ENCODE assay signal across 14 cellular contexts in genomic region chr1:222583079-222583478, GRCh38. TPM values are rescaled to one million over a fixed set of nuclear protein-coding genes. Genes with fewer than 3 reads are reported as not detected.
DNase-seq lines count a peak whose midpoint lies in the region; ATAC-seq and TF ChIP-seq lines count a peak whose summit lies in the region.
"Had no signal": no experiment of that assay in that cellular context is flagged by ENCODE, and none has a peak within 500 bp of the region (broad histone marks: within the 10 kb centered on the region; RNA-seq: fewer than 3 reads in every experiment).

No MANE protein-coding gene starts in this region.

- TF ChIP-seq CTCF in MCF 10A (IDR thresholded peaks at IDR 0.05; ENCODE audit: unreplicated experiment) (no peak), breast epithelium (IDR thresholded peaks at IDR 0.05) (no peak), NB4 (IDR thresholded peaks at IDR 0.05; ENCODE audit: low read depth, low read length) (no peak), type B pancreatic cell (conservative IDR thresholded peaks at IDR 0.05) (no peak)

- ATAC-seq in HG02943 (IDR thresholded peaks at IDR 0.05; ENCODE audit: low read depth, unreplicated experiment), result peak; percentile 95
- ATAC-seq: A549 had no signal

- H3K9me3 Mint-ChIP-seq in MCF 10A (ENCODE audit: unreplicated experiment) (peaks cover 8% of the 10 kb centered on the region), type B pancreatic cell (no peaks in the 10 kb centered on the region)

- no peaks in the 10 kb centered on the region for H3K36me3 ChIP-seq in breast epithelium
- H3K36me3 ChIP-seq: brain microvascular endothelial cell had no signal

- CTCF ChIA-PET in MCF 10A (lab: Yijun Ruan, JAX), result interaction anchor here (2.4 kb wide), 1 partner anchor 51 kb away, joined by 12 read pairs; no protein-coding TSS in a partner anchor

- H3K27ac Mint-ChIP-seq in MCF 10A (ENCODE audit: low read depth, unreplicated experiment) (peak overlapping the region; percentile 82), type B pancreatic cell (peak overlapping the region; percentile 30)

- DNase-seq in MCF 10A (ENCODE audit: unreplicated experiment) (no peak), breast epithelium (ENCODE audit: low spot score in 2 of 2) (no peak), NB4 (ENCODE audit: low read depth) (peak; percentile 54), type B pancreatic cell (ENCODE audit: extremely low spot score, unreplicated experiment) (no peak), HuH-7 (ENCODE audit: low spot score) (no peak), SK-N-DZ (ENCODE audit: low spot score) (no peak)
- no peak for DNase-seq in activated T-cell treated with anti-CD3 and anti-CD28 coated beads, Interleukin-2, amount 50 U/mL, for 48 hours
- DNase-seq: activated CD4-positive, CD25-positive, alpha-beta regulatory T cell; brain microvascular endothelial cell; NCI-H1930 had no signal

- H3K4me3 Mint-ChIP-seq in MCF 10A (ENCODE audit: unreplicated experiment) (no peak overlapping the region), type B pancreatic cell (no peak overlapping the region)

- H3K4me3 ChIP-seq in breast epithelium (no peak overlapping the region), NB4 (ENCODE audit: low read depth, low read length) (no peak overlapping the region)
- H3K4me3 ChIP-seq: A549, hepatocyte had no signal

- no peaks in the 10 kb centered on the region for H3K27me3 Mint-ChIP-seq in MCF 10A (ENCODE audit: insufficient read depth, unreplicated experiment)
- no peaks in the 10 kb centered on the region for H3K27me3 Mint-ChIP-seq in type B pancreatic cell

- POLR2A ChIA-PET in MCF 10A (lab: Yijun Ruan, JAX), result interaction anchor here (1.6 kb wide), 1 partner anchor 61 kb away, joined by 4 read pairs; no protein-coding TSS in a partner anchor

- peaks cover 50% of the 10 kb centered on the region for H3K4me1 Mint-ChIP-seq in MCF 10A (ENCODE audit: insufficient read depth, unreplicated experiment)
- H3K4me1 Mint-ChIP-seq in type B pancreatic cell (ENCODE audit: unreplicated experiment), result peaks cover 10% of the 10 kb centered on the region

- H3K9me3 ChIP-seq in breast epithelium, result no peaks in the 10 kb centered on the region
- H3K9me3 ChIP-seq: A549 had no signal

- H3K27ac ChIP-seq in breast epithelium, result no peak overlapping the region
- H3K27ac ChIP-seq: A549, brain microvascular endothelial cell, hepatocyte, parathyroid adenoma had no signal

- intact Hi-C loops in MCF 10A (cut with micrococcal nuclease), result no loop called here
- intact Hi-C loops in breast epithelium (cut with DNase I; ENCODE audit: low total_unique reads), result no loop called here

- no peak for TF ChIP-seq POLR2A in breast epithelium (IDR thresholded peaks at IDR 0.05)
- TF ChIP-seq POLR2A in NB4 (IDR thresholded peaks at IDR 0.05; ENCODE audit: extremely low read depth, insufficient read length), result no peak

- BruUV-seq in MCF 10A (replicated peaks; lab: Mats Ljungman, UMichigan), result no TSS peak

- H3K4me1 ChIP-seq in breast epithelium, result peaks cover 0 to under 1% of the 10 kb centered on the region in 2 donors
- H3K4me1 ChIP-seq: parathyroid adenoma had no signal

- no peaks in the 10 kb centered on the region for H3K27me3 ChIP-seq in breast epithelium
- H3K27me3 ChIP-seq: brain microvascular endothelial cell, hepatocyte had no signal

- H3K36me3 Mint-ChIP-seq in MCF 10A (ENCODE audit: insufficient read depth, unreplicated experiment) (peaks cover 87% of the 10 kb centered on the region), type B pancreatic cell (peaks cover 38% of the 10 kb centered on the region)

RNA-seq across cellular contexts. Expression of gene TAF1A, which starts 6.7 kb away (rescaled TPM):
- total RNA-seq in MCF 10A (2022), result 38.2 and 39.3 TPM in 2 replicates
- 10 to 100 TPM in 1 of 3 donors, 1 to 10 TPM in 2; 3.2 to 10.7 (median 6.9) TPM for total RNA-seq in breast epithelium
- total RNA-seq in type B pancreatic cell (ENCODE audit: low replicate concordance), result 9.9 and 16.7 TPM in 2 replicates
- 20.5 and 25.2 TPM in 2 replicates for polyA plus RNA-seq in SK-N-DZ (2014; cell fraction: cytosol; rRNA removed)
- polyA plus RNA-seq in SK-N-DZ (2014; cell fraction: nucleus; rRNA removed), result 13.0 and 18.6 TPM in 2 replicates

RNA-seq across cellular contexts. Expression of gene MIA3, which starts 34.8 kb away (rescaled TPM):
- total RNA-seq in MCF 10A (2022) (166 and 203 TPM in 2 replicates), breast epithelium (100 to 1,000 TPM in 1 of 3 donors, 10 to 100 TPM in 2; 54.4 to 101 (median 55.7) TPM), type B pancreatic cell (ENCODE audit: low replicate concordance) (55.2 and 78.6 TPM in 2 replicates)
- 14.9 and 15.4 TPM in 2 replicates for polyA plus RNA-seq in SK-N-DZ (2014; cell fraction: cytosol; rRNA removed)
- 34.5 and 45.4 TPM in 2 replicates for polyA plus RNA-seq in SK-N-DZ (2014; cell fraction: nucleus; rRNA removed)

RNA-seq across cellular contexts. Expression of gene HHIPL2, which starts 35.2 kb away (rescaled TPM):
- total RNA-seq in MCF 10A (2022) (1.1 and 1.7 TPM in 2 replicates), breast epithelium (under 1 TPM in 2 of 3 donors, not detected in 1; 0.59 to 0.98 TPM), type B pancreatic cell (ENCODE audit: low replicate concordance) (0.14 and 2.4 TPM in 2 replicates)
- polyA plus RNA-seq in SK-N-DZ (2014; cell fraction: cytosol; rRNA removed), result 0.09 and 0.30 TPM in 2 replicates
- 0.94 and 1.2 TPM in 2 replicates for polyA plus RNA-seq in SK-N-DZ (2014; cell fraction: nucleus; rRNA removed)
